ENCODE assay signal across 18 cellular contexts in genomic region chr2:187210726-187211125, GRCh38.
DNase-seq lines count a peak whose midpoint lies in the region; ATAC-seq, FAIRE-seq and TF ChIP-seq lines count a peak whose summit lies in the region.
"Had no signal": no experiment of that assay in that cellular context is flagged by ENCODE, and none has a peak within 500 bp of the region (broad histone marks: within the 10 kb centered on the region; RNA-seq: fewer than 3 reads in every experiment).

No MANE protein-coding gene starts in this region.

- no peak for TF ChIP-seq EP300 in K562 (IDR thresholded peaks at IDR 0.05; ENCODE audit: low read length)

- intact Hi-C loops in PC-9 (cut with micrococcal nuclease; ENCODE audit: unreplicated experiment) (no loop called here), K562 (cut with micrococcal nuclease) (no loop called here), upper lobe of right lung (cut with DNase I) (no loop called here)

- no peak for TF ChIP-seq CTCF in GM23338 (conservative IDR thresholded peaks at IDR 0.05; ENCODE audit: low read depth in 2 of 2)
- TF ChIP-seq CTCF in PC-9 (conservative IDR thresholded peaks at IDR 0.05): no peak
- TF ChIP-seq CTCF in K562 (IDR thresholded peaks at IDR 0.05 in 2 of 3, conservative IDR thresholded peaks at IDR 0.05 in 1 of 3; ENCODE audit: insufficient read depth in 2 of 3, low read depth in 1 of 3, low read length in 3 of 3): no peak
- no peak for TF ChIP-seq CTCF in epithelial cell of esophagus (IDR thresholded peaks at IDR 0.05; ENCODE audit: insufficient read depth, low read depth, low read length, missing control alignments)
- no peak for TF ChIP-seq CTCF in upper lobe of right lung (IDR thresholded peaks at IDR 0.05)

- CTCF ChIA-PET in PC-9 (lab: Charles Lee) (no interaction called here), K562 (lab: Yijun Ruan, JAX; ENCODE audit: low intra/inter-chr PET ratio) (no interaction called here)

- WGBS in K562 (ENCODE audit: insufficient coverage, low coverage, missing lambda C conversion rate): 4% methylated on average over 3 of the region's 3 CpGs

- H3K9me1 ChIP-seq in K562 (ENCODE audit: control insufficient read depth, insufficient read depth, low read length): no peaks in the 10 kb centered on the region

- H3F3A ChIP-seq in GM23338 (replicated peaks; ENCODE audit: low read depth) (no peaks in the 10 kb centered on the region), PC-9 (ENCODE audit: insufficient read depth, low read depth) (no peaks in the 10 kb centered on the region)

- H3K27ac ChIP-seq in GM23338 (ENCODE audit: low read depth): no peak overlapping the region
- no peak overlapping the region for H3K27ac ChIP-seq in PC-9
- H3K27ac ChIP-seq in K562 (ENCODE audit: extremely low read depth, low read depth, low read length): no peak overlapping the region
- no peak overlapping the region for H3K27ac ChIP-seq in upper lobe of right lung

- POLR2A ChIA-PET in PC-9 (lab: Charles Lee; ENCODE audit: unreplicated experiment) (interaction anchor here (0.7 kb wide), 1 partner anchor 14 kb away, joined by 5 read pairs; no protein-coding TSS in a partner anchor), K562 (lab: Yijun Ruan, JAX) (no interaction called here)
- POLR2A ChIA-PET in naive thymus-derived CD8-positive, alpha-beta T cell (lab: Charles Lee): no interaction called here

- peaks cover 14% of the 10 kb centered on the region for H3K9me3 Mint-ChIP-seq in GM23338
- H3K9me3 Mint-ChIP-seq in naive thymus-derived CD8-positive, alpha-beta T cell: peaks cover 0 to 30% (median 5%) of the 10 kb centered on the region in 9 donors

- H3K4me2 ChIP-seq in GM23338 (no peak overlapping the region), PC-9 (no peak overlapping the region), K562 (ENCODE audit: insufficient read depth, low read length) (no peak overlapping the region)

- H3K79me2 ChIP-seq in GM23338 (replicated peaks; ENCODE audit: insufficient read depth) (no peaks in the 10 kb centered on the region), PC-9 (ENCODE audit: low read depth) (no peaks in the 10 kb centered on the region), K562 (ENCODE audit: control insufficient read depth, insufficient read depth, low read length) (no peaks in the 10 kb centered on the region)

- no peaks in the 10 kb centered on the region for H3K36me3 ChIP-seq in GM23338 (ENCODE audit: insufficient read depth)
- H3K36me3 ChIP-seq in PC-9 (ENCODE audit: low read depth): no peaks in the 10 kb centered on the region
- H3K36me3 ChIP-seq in K562 (ENCODE audit: control insufficient read depth, insufficient read depth, low read length): no peaks in the 10 kb centered on the region
- no peaks in the 10 kb centered on the region for H3K36me3 ChIP-seq in upper lobe of right lung

- H3K4me3 ChIP-seq in GM23338: no peak overlapping the region
- no peak overlapping the region for H3K4me3 ChIP-seq in PC-9
- H3K4me3 ChIP-seq in K562: no peak overlapping the region
- no peak overlapping the region for H3K4me3 ChIP-seq in epithelial cell of esophagus (ENCODE audit: low read length)
- no peak overlapping the region for H3K4me3 ChIP-seq in upper lobe of right lung

- H4K20me1 ChIP-seq in GM23338 (replicated peaks; ENCODE audit: insufficient read depth): no peaks in the 10 kb centered on the region
- H4K20me1 ChIP-seq in PC-9 (ENCODE audit: insufficient read depth): no peaks in the 10 kb centered on the region
- H4K20me1 ChIP-seq in K562 (replicated peaks; ENCODE audit: control insufficient read depth, insufficient read depth, low read length): no peaks in the 10 kb centered on the region

- no peak for FAIRE-seq in K562 (lab: Jason Lieb, UNC)
- FAIRE-seq: G401.6, GM12892, H1 had no signal

- peak overlapping the region; percentile 58; the same call in 1 of the 2 replicates for H2AFZ ChIP-seq in GM23338
- peak overlapping the region; percentile 43; the same call in 1 of the 2 replicates for H2AFZ ChIP-seq in PC-9
- H2AFZ ChIP-seq in K562 (ENCODE audit: low read depth, low read length): no peak overlapping the region

- H3K9me2 ChIP-seq in GM23338 (ENCODE audit: insufficient read depth) (peaks cover 17% of the 10 kb centered on the region), PC-9 (ENCODE audit: insufficient read depth) (no peaks in the 10 kb centered on the region)

- H3K27ac Mint-ChIP-seq in GM23338: 0 out of 2 replicates have a peak overlapping the region, but pooled peaks have one; percentile 20
- H3K27ac Mint-ChIP-seq in naive thymus-derived CD8-positive, alpha-beta T cell: no peak overlapping the region
- H3K27ac Mint-ChIP-seq: CD4-positive, alpha-beta memory T cell had no signal

- H3K27me3 ChIP-seq in GM23338 (ENCODE audit: insufficient read depth) (no peaks in the 10 kb centered on the region), PC-9 (ENCODE audit: insufficient read depth, low read depth) (no peaks in the 10 kb centered on the region), K562 (ENCODE audit: control insufficient read depth in 2 of 2, insufficient read depth in 2 of 2, low read length in 2 of 2) (no peaks in the 10 kb centered on the region), upper lobe of right lung (no peaks in the 10 kb centered on the region)

- in situ Hi-C loops in K562 (cut with MboI): no loop called here

- ATAC-seq in GM23338 (no peak), K562 (peak; percentile 60; the same call in 2 of the 3 replicates), upper lobe of right lung (no peak)
- no peak for ATAC-seq in naive thymus-derived CD8-positive, alpha-beta T cell

- no peak overlapping the region for H3K9ac ChIP-seq in K562 (ENCODE audit: insufficient read depth in 1 of 2, low read depth in 2 of 2, low read length in 2 of 2)

- H3K36me3 Mint-ChIP-seq in GM23338 (ENCODE audit: low read depth): peaks cover 14% of the 10 kb centered on the region; the same call in 2 of the 3 replicates
- H3K36me3 Mint-ChIP-seq in naive thymus-derived CD8-positive, alpha-beta T cell: no peaks in the 10 kb centered on the region
- H3K36me3 Mint-ChIP-seq: CD4-positive, alpha-beta memory T cell had no signal

- TF ChIP-seq POLR2A in K562 (conservative IDR thresholded peaks at IDR 0.05): no peak

- peaks cover 10% of the 10 kb centered on the region for H3K4me1 Mint-ChIP-seq in GM23338
- H3K4me1 Mint-ChIP-seq in naive thymus-derived CD8-positive, alpha-beta T cell: no peaks in the 10 kb centered on the region
- H3K4me1 Mint-ChIP-seq: CD4-positive, alpha-beta memory T cell had no signal

- BruUV-seq in PC-9 (replicated peaks; lab: Mats Ljungman, UMichigan) (no TSS peak), K562 (replicated peaks; lab: Mats Ljungman, UMichigan) (no TSS peak)

- H3K4me3 Mint-ChIP-seq in GM23338: no peak overlapping the region
- H3K4me3 Mint-ChIP-seq in naive thymus-derived CD8-positive, alpha-beta T cell: no peak overlapping the region
- H3K4me3 Mint-ChIP-seq: CD4-positive, alpha-beta memory T cell had no signal

- TF ChIP-seq RAD21 in K562 (CRISPR knock-in tag; conservative IDR thresholded peaks at IDR 0.05 in 1 of 2, IDR thresholded peaks at IDR 0.05 in 1 of 2): no peak

- H3K4me1 ChIP-seq in GM23338 (ENCODE audit: insufficient read depth) (peaks cover 7% of the 10 kb centered on the region; the same call in 1 of the 2 replicates), PC-9 (replicated peaks; ENCODE audit: insufficient read depth) (no peaks in the 10 kb centered on the region), K562 (replicated peaks in 1 of 2; ENCODE audit: control insufficient read depth in 2 of 2, insufficient read depth in 2 of 2, low read length in 2 of 2) (no peaks in the 10 kb centered on the region), upper lobe of right lung (no peaks in the 10 kb centered on the region)

- DNase-seq in GM23338 (ENCODE audit: low spot score) (no peak), PC-9 (no peak), K562 (ENCODE audit: extremely low read depth in 1 of 4, low spot score in 3 of 4) (no peak), epithelial cell of esophagus (ENCODE audit: low read depth) (peak; percentile 45), upper lobe of right lung (no peak)
- no peak for DNase-seq in stimulated activated CD4-positive, alpha-beta T cell treated with anti-CD3 and anti-CD28 coated beads, Interleukin-4, amount 100 ng/mL, for 4 hours
- no peak for DNase-seq in naive thymus-derived CD8-positive, alpha-beta T cell
- DNase-seq: C1 segment of cervical spinal cord; Calu3; CD4-positive, alpha-beta memory T cell; COR-L47; DMS53; DND-41; H7; HCEC 1CT had no signal

- H3K9me3 ChIP-seq in PC-9 (ENCODE audit: insufficient read depth, low read depth) (no peaks in the 10 kb centered on the region), K562 (replicated peaks; ENCODE audit: control insufficient read depth, insufficient read depth, low read depth, low read length) (no peaks in the 10 kb centered on the region), upper lobe of right lung (peaks cover 6% of the 10 kb centered on the region)

- peaks cover 4% of the 10 kb centered on the region for H3K27me3 Mint-ChIP-seq in GM23338 (ENCODE audit: insufficient read depth, low read depth, poor library complexity)
- H3K27me3 Mint-ChIP-seq in naive thymus-derived CD8-positive, alpha-beta T cell: peaks cover 0 to 9% (median 0%) of the 10 kb centered on the region in 5 donors
- H3K27me3 Mint-ChIP-seq: CD4-positive, alpha-beta memory T cell had no signal

TF ChIP-seq in GM23338, 12 proteins besides CTCF, POLR2A, EP300 and RAD21 (continues in another document):
- no peak for TF ChIP-seq ZNF114 (CRISPR knock-in tag; IDR thresholded peaks at IDR 0.05)
- TF ChIP-seq STAT1 (IDR thresholded peaks at IDR 0.05; ENCODE audit: unreplicated experiment): no peak
- no peak for TF ChIP-seq ETS1 (IDR thresholded peaks at IDR 0.05)

TF ChIP-seq in K562, 482 proteins besides CTCF, POLR2A, EP300 and RAD21 (continues in another document):
- TF ChIP-seq PCBP1 (IDR thresholded peaks at IDR 0.05; ENCODE audit: low read depth, low read length, poor library complexity, severe bottlenecking): no peak
- TF ChIP-seq, protein P1, sequence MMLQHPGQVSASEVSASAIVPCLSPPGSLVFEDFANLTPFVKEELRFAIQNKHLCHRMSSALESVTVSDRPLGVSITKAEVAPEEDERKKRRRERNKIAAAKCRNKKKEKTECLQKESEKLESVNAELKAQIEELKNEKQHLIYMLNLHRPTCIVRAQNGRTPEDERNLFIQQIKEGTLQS (IDR thresholded peaks at IDR 0.05): peak; percentile 54
- TF ChIP-seq, protein P1 (CRISPR knock-in tag; conservative IDR thresholded peaks at IDR 0.05): no peak
- TF ChIP-seq CEBPG (CRISPR knock-in tag; IDR thresholded peaks at IDR 0.05): no peak
- peak; percentile 19 to 37; a peak in 1 of 4 replicates for TF ChIP-seq CEBPG (tag; conservative IDR thresholded peaks at IDR 0.05 in 1 of 2, IDR thresholded peaks at IDR 0.05 in 1 of 2)
